In genomic region chr11:120626791-120627190, GRCh38 we compare ENCODE assay signal across 25 cellular contexts.
"Had no signal": no experiment of that assay in that cellular context is flagged by ENCODE, and none has a peak within 500 bp of the region (broad histone marks: within the 10 kb centered on the region; RNA-seq: fewer than 3 reads in every experiment).

No MANE protein-coding gene starts in this region.

- ATAC-seq: effector memory CD8-positive, alpha-beta T cell; esophagus mucosa; foreskin keratinocyte; gastrocnemius medialis; gastroesophageal sphincter had no signal

- H3K36me3 ChIP-seq: colonic mucosa, esophagus muscularis mucosa, esophagus squamous epithelium, gastrocnemius medialis, gastroesophageal sphincter, heart left ventricle, heart right ventricle had no signal

- H3K9me3 ChIP-seq: colonic mucosa, esophagus muscularis mucosa, esophagus squamous epithelium, gastrocnemius medialis, gastroesophageal sphincter, heart left ventricle, heart right ventricle had no signal

- H3K4me1 ChIP-seq: colonic mucosa, foreskin keratinocyte, gastrocnemius medialis had no signal

- H3K27ac Mint-ChIP-seq: dendritic cell treated with granulocyte-macrophage colony-stimulating factor and Interleukin-4, amounts not matched to agents 40 ng/mL and 50 ng/mL, for 4 days; effector memory CD8-positive, alpha-beta T cell; endodermal cell had no signal

- H3K9me3 Mint-ChIP-seq: dendritic cell treated with granulocyte-macrophage colony-stimulating factor and Interleukin-4, amounts not matched to agents 40 ng/mL and 50 ng/mL, for 4 days; effector memory CD8-positive, alpha-beta T cell; endodermal cell had no signal

- DNase-seq: colonic mucosa; cortex of kidney; dermis blood vessel endothelial cell; dorsolateral prefrontal cortex; effector CD4-positive, alpha-beta T cell; effector CD8-positive, alpha-beta T cell; effector memory CD4-positive, alpha-beta T cell; effector memory CD8-positive, alpha-beta T cell; endodermal cell; erythroblast; esophagus squamous epithelium; foreskin fibroblast; foreskin keratinocyte; foreskin melanocyte; gastrocnemius medialis; glutamatergic neuron; head of caudate nucleus; heart right ventricle had no signal

- H3K4me3 ChIP-seq: colonic mucosa, coronary artery, dorsolateral prefrontal cortex, esophagus muscularis mucosa, esophagus squamous epithelium, gastrocnemius medialis, gastroesophageal sphincter, heart left ventricle, heart right ventricle had no signal

- H3K27ac ChIP-seq: colonic mucosa, coronary artery, dorsolateral prefrontal cortex, epithelial cell of prostate, esophagus muscularis mucosa, esophagus squamous epithelium, foreskin keratinocyte, gastrocnemius medialis, gastroesophageal sphincter, heart left ventricle, heart right ventricle had no signal

- H3K27me3 ChIP-seq: colonic mucosa, dorsolateral prefrontal cortex, esophagus muscularis mucosa, esophagus squamous epithelium, foreskin keratinocyte, gastrocnemius medialis, heart left ventricle had no signal

- H3K4me3 Mint-ChIP-seq: dendritic cell treated with granulocyte-macrophage colony-stimulating factor and Interleukin-4, amounts not matched to agents 40 ng/mL and 50 ng/mL, for 4 days; effector memory CD8-positive, alpha-beta T cell; endodermal cell had no signal
